In genomic region chr6:26531897-26532296, GRCh38 we compare ENCODE assay signal across 1 cellular context.
TF ChIP-seq lines count a peak whose summit lies in the region.

No MANE protein-coding gene starts in this region.

TF ChIP-seq in GM23338, 12 proteins besides CTCF, POLR2A, EP300 and RAD21 (continued from another document):
- TF ChIP-seq ZNF462 (CRISPR knock-in tag; IDR thresholded peaks at IDR 0.05) (no peak), ZNF114 (CRISPR knock-in tag; IDR thresholded peaks at IDR 0.05) (no peak), POLR2AphosphoS5 (IDR thresholded peaks at IDR 0.05; ENCODE audit: low read depth) (no peak), NANOG (IDR thresholded peaks at IDR 0.05; ENCODE audit: borderline replicate concordance) (no peak)
TF ChIP-seq in GM23338: peak in this region for 0.
